ENCODE assay signal across 1 cellular context in genomic region chr4:76199664-76200211, GRCh38.
TF ChIP-seq lines count a peak whose summit lies in the region.

No MANE protein-coding gene starts in this region.

TF ChIP-seq in HepG2, 621 proteins besides CTCF, POLR2A, EP300 and RAD21:
- TF ChIP-seq TRIM24 (CRISPR knock-in tag; IDR thresholded peaks at IDR 0.05) (no peak), CHD2 (IDR thresholded peaks at IDR 0.05; ENCODE audit: low read depth, low read length) (no peak), TCF7 (IDR thresholded peaks at IDR 0.05; ENCODE audit: low read depth) (no peak), ZNF275 (CRISPR knock-in tag; IDR thresholded peaks at IDR 0.05; ENCODE audit: borderline replicate concordance) (no peak), PHF8 (CRISPR knock-in tag; IDR thresholded peaks at IDR 0.05) (no peak), HMGXB3 (CRISPR knock-in tag; IDR thresholded peaks at IDR 0.05; ENCODE audit: borderline replicate concordance) (no peak), MYC (CRISPR knock-in tag; IDR thresholded peaks at IDR 0.05; ENCODE audit: borderline replicate concordance) (no peak)
